1 cellular context compared by ENCODE assay signal in genomic region chr9:72459308-72459707, GRCh38.
TF ChIP-seq lines count a peak whose summit lies in the region.

No MANE protein-coding gene starts in this region.

TF ChIP-seq in HepG2, 621 proteins besides CTCF, POLR2A, EP300 and RAD21 (continued from another document):
- TF ChIP-seq AFF4 (CRISPR knock-in tag; IDR thresholded peaks at IDR 0.05) = no peak
- no peak for TF ChIP-seq ZSCAN30 (CRISPR knock-in tag; IDR thresholded peaks at IDR 0.05)
- no peak for TF ChIP-seq KMT2A (CRISPR knock-in tag; IDR thresholded peaks at IDR 0.05)
- no peak for TF ChIP-seq ZBTB37 (CRISPR knock-in tag; IDR thresholded peaks at IDR 0.05)
- no peak for TF ChIP-seq ETS1 (CRISPR knock-in tag; IDR thresholded peaks at IDR 0.05)
- no peak for TF ChIP-seq ATF1 (CRISPR knock-in tag; IDR thresholded peaks at IDR 0.05)
- no peak for TF ChIP-seq DR1 (CRISPR knock-in tag; IDR thresholded peaks at IDR 0.05)
- TF ChIP-seq ZSCAN22 (CRISPR knock-in tag; IDR thresholded peaks at IDR 0.05) = no peak
- no peak for TF ChIP-seq ZNF777 (CRISPR knock-in tag; IDR thresholded peaks at IDR 0.05)
- no peak for TF ChIP-seq ZNF281 (CRISPR knock-in tag; IDR thresholded peaks at IDR 0.05; ENCODE audit: borderline replicate concordance)
